Comparison of ENCODE assay signal across 9 cellular contexts in the genomic region with DNA sequence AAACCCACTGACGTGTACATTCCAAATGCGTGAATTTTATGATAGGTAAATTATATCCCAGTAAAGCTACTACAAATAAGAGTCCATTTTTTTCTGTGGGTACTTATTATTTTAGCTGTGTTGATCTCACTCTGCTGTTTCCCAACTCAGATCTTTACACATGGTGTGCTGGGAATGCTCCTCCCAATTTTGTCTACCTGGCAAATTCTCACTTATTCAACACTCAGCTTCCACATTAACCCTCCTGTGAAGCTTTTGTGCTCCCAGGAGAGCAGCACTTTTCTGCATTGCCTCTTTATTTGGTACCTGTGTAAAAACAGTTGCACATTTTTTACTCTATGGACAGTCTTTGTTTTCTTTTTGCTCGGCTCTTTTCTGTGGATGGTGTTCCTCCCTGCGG.
"Had no signal": no experiment of that assay in that cellular context is flagged by ENCODE, and none has a peak within 500 bp of the region (broad histone marks: within the 10 kb centered on the region; RNA-seq: fewer than 3 reads in every experiment).

No MANE protein-coding gene starts in this region.

- H3K27ac Mint-ChIP-seq: HFFc6, IgD-negative memory B cell had no signal

- H3K4me1 Mint-ChIP-seq: IgD-negative memory B cell had no signal

- DNase-seq: GM23248, GOT3, H7, HFFc6, KG1 had no signal

- H2AFZ ChIP-seq: GM23248 had no signal

- ATAC-seq: HCT116 had no signal

- H3K4me3 Mint-ChIP-seq: HFFc6, IgD-negative memory B cell had no signal

- H3K9me3 ChIP-seq: HAP-1 had no signal

- H3K36me3 Mint-ChIP-seq: IgD-negative memory B cell had no signal

- H3K27ac ChIP-seq: GM23248, HL-60 had no signal

- H3K4me3 ChIP-seq: GM23248, HAP-1 had no signal

- H3K36me3 ChIP-seq: HAP-1 had no signal

- H3K9ac ChIP-seq: GM23248 had no signal

- H3K9me3 Mint-ChIP-seq: HFFc6, IgD-negative memory B cell had no signal
